Comparison of ENCODE assay signal across 1 cellular context in genomic region chr18:64405161-64405560, GRCh38.
TF ChIP-seq lines count a peak whose summit lies in the region.

No MANE protein-coding gene starts in this region.

TF ChIP-seq in IMR-90, 13 proteins besides CTCF, POLR2A, EP300 and RAD21:
- TF ChIP-seq NFE2L2 (IDR thresholded peaks at IDR 0.05; ENCODE audit: low read depth, low read length): no peak
